In genomic region chr6:22133352-22133751, GRCh38 we compare ENCODE assay signal across 26 cellular contexts.
DNase-seq lines count a peak whose midpoint lies in the region; ATAC-seq and TF ChIP-seq lines count a peak whose summit lies in the region.
"Had no signal": no experiment of that assay in that cellular context is flagged by ENCODE, and none has a peak within 500 bp of the region (broad histone marks: within the 10 kb centered on the region; RNA-seq: fewer than 3 reads in every experiment).

No MANE protein-coding gene starts in this region.

- CTCF ChIA-PET in MCF 10A (lab: Yijun Ruan, JAX): no interaction called here
- CTCF ChIA-PET in mammary epithelial cell (lab: Charles Lee; ENCODE audit: low non-redundant PET): no interaction called here

- in situ Hi-C loops in mammary epithelial cell (cut with MboI; ENCODE audit: low sequenced_read_pairs in 2 of 2): no loop called here

- H3K4me1 ChIP-seq in mammary epithelial cell (ENCODE audit: insufficient read depth, low read length) (no peaks in the 10 kb centered on the region), body of pancreas (no peaks in the 10 kb centered on the region), skeletal muscle tissue (ENCODE audit: control insufficient read depth in 3 of 3, insufficient read depth in 3 of 3, low read length in 3 of 3) (peaks cover 0 to 7% (median 4%) of the 10 kb centered on the region in 3 donors)
- H3K4me1 ChIP-seq: A549, BE2C had no signal

- intact Hi-C loops in MCF 10A (cut with micrococcal nuclease) (no loop called here), mammary epithelial cell (cut with micrococcal nuclease) (no loop called here), body of pancreas (cut with DNase I) (no loop called here)

- H3K4me3 Mint-ChIP-seq in MCF 10A (ENCODE audit: unreplicated experiment): no peak overlapping the region
- no peak overlapping the region for H3K4me3 Mint-ChIP-seq in nephron
- no peak overlapping the region for H3K4me3 Mint-ChIP-seq in activated T-cell treated with anti-CD3 and anti-CD28 coated beads, Interleukin-2, amount 50 U/mL, for 4 hours
- H3K4me3 Mint-ChIP-seq: H9, HFFc6 had no signal

- TF ChIP-seq POLR2A in body of pancreas (IDR thresholded peaks at IDR 0.05): no peak

- POLR2A ChIA-PET in MCF 10A (lab: Yijun Ruan, JAX): interaction anchor here (0.5 kb wide), 1 partner anchor 287 kb away, joined by 3 read pairs; no protein-coding TSS in a partner anchor

- H4K20me1 ChIP-seq in mammary epithelial cell (ENCODE audit: insufficient read depth, low read length): no peaks in the 10 kb centered on the region

- no peak overlapping the region for H3K27ac Mint-ChIP-seq in MCF 10A (ENCODE audit: low read depth, unreplicated experiment)
- H3K27ac Mint-ChIP-seq in nephron: peak overlapping the region in 2 of 3 experiments; percentile 21 to 59
- H3K27ac Mint-ChIP-seq: HFFc6 had no signal

- H3K9me3 Mint-ChIP-seq in MCF 10A (ENCODE audit: unreplicated experiment) (peaks cover 14% of the 10 kb centered on the region), nephron (peaks cover 19% of the 10 kb centered on the region)
- peaks cover 7% of the 10 kb centered on the region for H3K9me3 Mint-ChIP-seq in activated T-cell treated with anti-CD3 and anti-CD28 coated beads, Interleukin-2, amount 50 U/mL, for 4 hours

- H3K4me3 ChIP-seq in mammary epithelial cell (replicated peaks in 1 of 3; ENCODE audit: insufficient read depth in 1 of 3, low read depth in 2 of 3, low read length in 3 of 3) (no peak overlapping the region), body of pancreas (no peak overlapping the region), skeletal muscle tissue (ENCODE audit: low read length in 3 of 3) (no peak overlapping the region)
- H3K4me3 ChIP-seq: A549, GM12878, GM23248, K562 had no signal

- BruUV-seq in MCF 10A (replicated peaks; lab: Mats Ljungman, UMichigan) (no TSS peak), mammary epithelial cell (replicated peaks; lab: Mats Ljungman, UMichigan) (no TSS peak)

- TF ChIP-seq CTCF in MCF 10A (IDR thresholded peaks at IDR 0.05; ENCODE audit: unreplicated experiment) (no peak), mammary epithelial cell (conservative IDR thresholded peaks at IDR 0.05 in 1 of 2, IDR thresholded peaks at IDR 0.05 in 1 of 2; ENCODE audit: extremely low read depth in 1 of 2, insufficient read depth in 1 of 2, low read depth in 1 of 2, low read length in 2 of 2) (no peak), body of pancreas (IDR thresholded peaks at IDR 0.05) (no peak), nephron (IDR thresholded peaks at IDR 0.05; ENCODE audit: unreplicated experiment in 3 of 3) (no peak)

- no peaks in the 10 kb centered on the region for H3K27me3 Mint-ChIP-seq in MCF 10A (ENCODE audit: insufficient read depth, unreplicated experiment)
- no peaks in the 10 kb centered on the region for H3K27me3 Mint-ChIP-seq in nephron (ENCODE audit: low read depth)
- no peaks in the 10 kb centered on the region for H3K27me3 Mint-ChIP-seq in activated T-cell treated with anti-CD3 and anti-CD28 coated beads, Interleukin-2, amount 50 U/mL, for 4 hours (ENCODE audit: low read depth)

- no peaks in the 10 kb centered on the region for H3K27me3 ChIP-seq in mammary epithelial cell (ENCODE audit: insufficient read depth, low read length)
- H3K27me3 ChIP-seq in body of pancreas: no peaks in the 10 kb centered on the region
- no peaks in the 10 kb centered on the region for H3K27me3 ChIP-seq in skeletal muscle tissue (ENCODE audit: control insufficient read depth in 3 of 3, insufficient read depth in 3 of 3, low read length in 3 of 3)
- H3K27me3 ChIP-seq: BE2C had no signal

- DNase-seq in MCF 10A (ENCODE audit: unreplicated experiment): peak; percentile 13
- no peak for DNase-seq in mammary epithelial cell
- DNase-seq in body of pancreas: peak; percentile 49 to 88 (median 79)
- no peak for DNase-seq in activated T-cell treated with anti-CD3 and anti-CD28 coated beads, Interleukin-2, amount 50 U/mL, for 4 hours
- no peak for DNase-seq in DMS53 (lab: John Stamatoyannopoulos, UW)
- DNase-seq: BE2C; DND-41; GM23248; H9; HFFc6; MV-4-11; NCI-H1694 treated with DMSO at 0.1 percent for 48 hours; NCI-H2081 treated with DMSO at 0.1 percent for 48 hours; NCI-H2171 treated with DMSO at 0.1 percent for 48 hours; NK-92 treated with Interleukin-12 subunit alpha and Interleukin-12 subunit beta, amount 100 ng/mL, for 24 hours; SIG-M5 had no signal

- peak; percentile 95 for ATAC-seq in body of pancreas
- ATAC-seq in GM21737 (IDR thresholded peaks at IDR 0.05; ENCODE audit: unreplicated experiment): no peak
- no peak for ATAC-seq in activated T-cell treated with anti-CD3 and anti-CD28 coated beads, Interleukin-2, amount 50 U/mL, for 4 hours
- ATAC-seq: A549, GM12878, HepG2, K562, Panc1, SK-N-SH treated with all-trans-retinoic acid at 6 μM for 48 hours had no signal

- H3K9ac ChIP-seq in mammary epithelial cell (ENCODE audit: insufficient read depth, low read length) (no peak overlapping the region), skeletal muscle tissue (ENCODE audit: low read depth in 1 of 3, low read length in 3 of 3) (no peak overlapping the region)
- H3K9ac ChIP-seq: GM23248 had no signal

- no peak overlapping the region for H3K4me2 ChIP-seq in mammary epithelial cell (ENCODE audit: insufficient read depth, low read depth, low read length)
- H3K4me2 ChIP-seq: A549 had no signal

- H3K36me3 Mint-ChIP-seq in MCF 10A (ENCODE audit: insufficient read depth, unreplicated experiment): no peaks in the 10 kb centered on the region
- H3K36me3 Mint-ChIP-seq in nephron (ENCODE audit: low read depth): peaks cover 71% of the 10 kb centered on the region
- no peaks in the 10 kb centered on the region for H3K36me3 Mint-ChIP-seq in activated T-cell treated with anti-CD3 and anti-CD28 coated beads, Interleukin-2, amount 50 U/mL, for 4 hours (ENCODE audit: insufficient read depth)

- H3K36me3 ChIP-seq in mammary epithelial cell (ENCODE audit: insufficient read depth, low read length): no peaks in the 10 kb centered on the region
- no peaks in the 10 kb centered on the region for H3K36me3 ChIP-seq in body of pancreas (replicated peaks in 1 of 2; ENCODE audit: insufficient read depth in 1 of 2, low read depth in 2 of 2)
- H3K36me3 ChIP-seq in skeletal muscle tissue (ENCODE audit: control insufficient read depth in 3 of 3, insufficient read depth in 3 of 3, low read length in 3 of 3): no peaks in the 10 kb centered on the region
- H3K36me3 ChIP-seq: BE2C had no signal

- H3K4me1 Mint-ChIP-seq in MCF 10A (ENCODE audit: insufficient read depth, unreplicated experiment): no peaks in the 10 kb centered on the region
- H3K4me1 Mint-ChIP-seq in nephron: peaks cover 39% of the 10 kb centered on the region
- no peaks in the 10 kb centered on the region for H3K4me1 Mint-ChIP-seq in activated T-cell treated with anti-CD3 and anti-CD28 coated beads, Interleukin-2, amount 50 U/mL, for 4 hours (ENCODE audit: low read depth)

- H3K9me3 ChIP-seq in mammary epithelial cell (replicated peaks; ENCODE audit: insufficient read depth, low read length) (no peaks in the 10 kb centered on the region), body of pancreas (no peaks in the 10 kb centered on the region), skeletal muscle tissue (ENCODE audit: control insufficient read depth in 3 of 3, low read length in 3 of 3) (no peaks in the 10 kb centered on the region)
- H3K9me3 ChIP-seq: BE2C had no signal

- H3K27ac ChIP-seq in mammary epithelial cell (ENCODE audit: insufficient read depth, low read depth, low read length) (no peak overlapping the region), body of pancreas (no peak overlapping the region), skeletal muscle tissue (ENCODE audit: low read depth, low read length) (peak overlapping the region; percentile 66)
- H3K27ac ChIP-seq: A549, GM23248, HL-60 had no signal

- no peak overlapping the region for H2AFZ ChIP-seq in mammary epithelial cell (ENCODE audit: low read depth, low read length)
- H2AFZ ChIP-seq: GM23248 had no signal

- dilution Hi-C loops in mammary epithelial cell (cut with HindIII; ENCODE audit: low sequenced_read_pairs): no loop called here

- no peaks in the 10 kb centered on the region for H3K79me2 ChIP-seq in mammary epithelial cell (ENCODE audit: insufficient read depth, low read length)

- 63% methylated on average over 4 of the region's 4 CpGs for WGBS in mammary epithelial cell (ENCODE audit: low coverage, missing lambda C conversion rate)
- WGBS in body of pancreas, 2 donors: 36 to 46% methylated on average over 4 of the region's 4 CpGs

Comparison
In these comparisons a context has a peak if more than half of its experiments do, and no peak if none do; other contexts are left out.
1. DNase-seq: peak in MCF 10A (single experiment) and body of pancreas (4 of 4); none in mammary epithelial cell (single experiment), activated T-cell treated with anti-CD3 and anti-CD28 coated beads, Interleukin-2, amount 50 U/mL, for 4 hours (single experiment) and DMS53 (single experiment).